25 cellular contexts compared by ENCODE assay signal in the genomic region with DNA sequence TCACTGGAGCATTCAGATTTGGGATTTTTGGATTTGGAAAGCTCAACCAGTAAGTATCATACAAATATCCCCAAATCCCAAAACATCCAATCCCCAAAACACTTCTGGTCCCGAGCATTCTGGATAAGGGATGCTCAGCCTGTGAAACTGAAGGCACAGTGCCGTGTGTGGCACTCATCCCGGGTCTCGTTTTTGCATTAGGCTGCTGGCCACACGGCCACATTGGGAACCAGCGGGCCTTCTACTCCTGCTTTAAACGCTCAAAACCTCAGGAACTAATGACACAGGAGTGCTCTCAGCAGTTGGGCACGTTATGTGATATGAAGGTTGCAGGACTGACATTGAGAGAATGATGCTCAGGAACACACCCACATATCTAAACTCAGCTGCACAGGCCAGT.
"Had no signal": no experiment of that assay in that cellular context is flagged by ENCODE, and none has a peak within 500 bp of the region (broad histone marks: within the 10 kb centered on the region; RNA-seq: fewer than 3 reads in every experiment).

No MANE protein-coding gene starts in this region.

- H3K27me3 Mint-ChIP-seq: activated CD4-positive, alpha-beta T cell treated with anti-CD3 and anti-CD28 coated beads, Interleukin-2, amount 10 ng/mL, durations not matched to agents 24 days and 14 days; activated CD8-positive, alpha-beta memory T cell treated with anti-CD3 and anti-CD28 coated beads, Interleukin-2, amount 10 ng/mL, durations not matched to agents 7 days and 5 days; activated naive CD8-positive, alpha-beta T cell treated with anti-CD3 and anti-CD28 coated beads, Interleukin-2, amount 10 ng/mL, durations not matched to agents 7 days and 5 days; activated T-helper 17 cell treated with anti-CD3 and anti-CD28 coated beads, Interleukin-2, amount 50 U/mL, for 72 hours had no signal

- H3K4me3 ChIP-seq: adrenal gland, breast epithelium, MG63, SK-N-MC had no signal

- H3K27ac Mint-ChIP-seq: activated CD4-positive, alpha-beta T cell treated with anti-CD3 and anti-CD28 coated beads, Interleukin-2, amount 10 ng/mL, durations not matched to agents 24 days and 14 days; activated CD8-positive, alpha-beta memory T cell treated with anti-CD3 and anti-CD28 coated beads, Interleukin-2, amount 10 ng/mL, durations not matched to agents 7 days and 5 days; activated naive CD8-positive, alpha-beta T cell treated with anti-CD3 and anti-CD28 coated beads, Interleukin-2, amount 10 ng/mL, durations not matched to agents 7 days and 5 days; T-cell had no signal

- DNase-seq: activated CD4-positive, alpha-beta T cell treated with anti-CD3 and anti-CD28 coated beads, Interleukin-2, amount 10 ng/mL, durations not matched to agents 24 days and 14 days; activated CD4-positive, alpha-beta T cell treated with anti-CD3 and anti-CD28 coated beads, Interleukin-2, amount 50 U/mL, for 48 hours; activated CD4-positive, CD25-positive, alpha-beta regulatory T cell treated with anti-CD3 and anti-CD28 coated beads, Interleukin-2, amount 50 U/mL, for 72 hours; activated CD8-positive, alpha-beta memory T cell treated with anti-CD3 and anti-CD28 coated beads, Interleukin-2, amount 10 ng/mL, durations not matched to agents 7 days and 5 days; activated naive CD4-positive, alpha-beta T cell treated with anti-CD3 and anti-CD28 coated beads, Interleukin-2, amount 50 U/mL, for 16 hours; activated T-cell treated with anti-CD3 and anti-CD28 coated beads, Interleukin-2, amount 50 U/mL, for 4 hours; MG63; MV-4-11; NCI-H1092 treated with DMSO at 0.1 percent for 48 hours; NCI-H1417 treated with DMSO at 0.1 percent for 48 hours; NCI-H1694; NCI-H2029; NCI-H2107; NCI-H2171 treated with DMSO at 0.1 percent for 48 hours; NCI-H226; NCI-H82; RPMI8226; T-cell had no signal

- ATAC-seq: activated CD8-positive, alpha-beta memory T cell treated with anti-CD3 and anti-CD28 coated beads, Interleukin-2, amount 10 ng/mL, durations not matched to agents 7 days and 5 days; activated T-cell treated with anti-CD3 and anti-CD28 coated beads, Interleukin-2, amount 50 U/mL, for 4 hours; activated T-helper 17 cell treated with anti-CD3 and anti-CD28 coated beads, Interleukin-2, amount 50 U/mL, for 72 hours; Right ventricle myocardium inferior; T-cell had no signal

- H3K9me3 Mint-ChIP-seq: activated CD4-positive, alpha-beta T cell treated with anti-CD3 and anti-CD28 coated beads, Interleukin-2, amount 10 ng/mL, durations not matched to agents 24 days and 14 days; activated naive CD8-positive, alpha-beta T cell treated with anti-CD3 and anti-CD28 coated beads, Interleukin-2, amount 10 ng/mL, durations not matched to agents 7 days and 5 days; activated T-cell treated with anti-CD3 and anti-CD28 coated beads, Interleukin-2, amount 50 U/mL, for 4 hours; activated T-helper 17 cell treated with anti-CD3 and anti-CD28 coated beads, Interleukin-2, amount 50 U/mL, for 72 hours; T-cell had no signal

- H3K27me3 ChIP-seq: adrenal gland, breast epithelium, MG63 had no signal

- H3K4me1 ChIP-seq: adrenal gland, breast epithelium had no signal

- H3K4me3 Mint-ChIP-seq: activated CD4-positive, alpha-beta T cell treated with anti-CD3 and anti-CD28 coated beads, Interleukin-2, amount 10 ng/mL, durations not matched to agents 24 days and 14 days; activated CD8-positive, alpha-beta memory T cell treated with anti-CD3 and anti-CD28 coated beads, Interleukin-2, amount 10 ng/mL, durations not matched to agents 7 days and 5 days; activated naive CD8-positive, alpha-beta T cell treated with anti-CD3 and anti-CD28 coated beads, Interleukin-2, amount 10 ng/mL, durations not matched to agents 7 days and 5 days; activated T-cell treated with anti-CD3 and anti-CD28 coated beads, Interleukin-2, amount 50 U/mL, for 4 hours; activated T-helper 17 cell treated with anti-CD3 and anti-CD28 coated beads, Interleukin-2, amount 50 U/mL, for 72 hours; T-cell had no signal

- H3K36me3 ChIP-seq: adrenal gland, breast epithelium, MG63 had no signal

- H3K27ac ChIP-seq: adrenal gland, breast epithelium, SK-N-MC, VCaP had no signal

- H3K36me3 Mint-ChIP-seq: activated CD8-positive, alpha-beta memory T cell treated with anti-CD3 and anti-CD28 coated beads, Interleukin-2, amount 10 ng/mL, durations not matched to agents 7 days and 5 days; activated naive CD8-positive, alpha-beta T cell treated with anti-CD3 and anti-CD28 coated beads, Interleukin-2, amount 10 ng/mL, durations not matched to agents 7 days and 5 days had no signal

- H3K9me3 ChIP-seq: adrenal gland, breast epithelium, MG63 had no signal

- H3K4me1 Mint-ChIP-seq: activated CD4-positive, alpha-beta T cell treated with anti-CD3 and anti-CD28 coated beads, Interleukin-2, amount 10 ng/mL, durations not matched to agents 24 days and 14 days; activated CD8-positive, alpha-beta memory T cell treated with anti-CD3 and anti-CD28 coated beads, Interleukin-2, amount 10 ng/mL, durations not matched to agents 7 days and 5 days; activated naive CD8-positive, alpha-beta T cell treated with anti-CD3 and anti-CD28 coated beads, Interleukin-2, amount 10 ng/mL, durations not matched to agents 7 days and 5 days; activated T-helper 17 cell treated with anti-CD3 and anti-CD28 coated beads, Interleukin-2, amount 50 U/mL, for 72 hours; T-cell had no signal
